In genomic region chr15:41334293-41335120, GRCh38 we compare ENCODE assay signal across 10 cellular contexts. TPM values are rescaled to one million over a fixed set of nuclear protein-coding genes. Genes with fewer than 3 reads are reported as not detected.
DNase-seq lines count a peak whose midpoint lies in the region; ATAC-seq and TF ChIP-seq lines count a peak whose summit lies in the region.
"Had no signal": no experiment of that assay in that cellular context is flagged by ENCODE, and none has a peak within 500 bp of the region (broad histone marks: within the 10 kb centered on the region; RNA-seq: fewer than 3 reads in every experiment).

No MANE protein-coding gene starts in this region.

- H3K27ac Mint-ChIP-seq in activated CD4-positive, alpha-beta T cell treated with anti-CD3 and anti-CD28 coated beads, Interleukin-2, amount 10 ng/mL, durations not matched to agents 24 days and 14 days = peak overlapping the region; percentile 98
- peak overlapping the region; percentile 89 for H3K27ac Mint-ChIP-seq in stimulated activated memory B cell treated with anti-CD40 and anti-IgM and Interleukin-4, amounts not matched to agents 10 μg/mL and 1 μg/mL and 100 μg/mL, for 72 hours

- peak overlapping the region; percentile 95 for H3K4me3 Mint-ChIP-seq in activated CD4-positive, alpha-beta T cell treated with anti-CD3 and anti-CD28 coated beads, Interleukin-2, amount 10 ng/mL, durations not matched to agents 24 days and 14 days
- H3K4me3 Mint-ChIP-seq in stimulated activated memory B cell treated with anti-CD40 and anti-IgM and Interleukin-4, amounts not matched to agents 10 μg/mL and 1 μg/mL and 100 μg/mL, for 72 hours = peak overlapping the region; percentile 89

- H3K27me3 ChIP-seq in PC-9 (ENCODE audit: insufficient read depth, low read depth) = no peaks in the 10 kb centered on the region
- no peaks in the 10 kb centered on the region for H3K27me3 ChIP-seq in effector memory CD4-positive, alpha-beta T cell (replicated peaks; ENCODE audit: control insufficient read depth, insufficient read depth, low read length, poor library complexity, severe bottlenecking)

- intact Hi-C loops in activated CD4-positive, alpha-beta T cell treated with anti-CD3 and anti-CD28 coated beads, Interleukin-2, amount 10 ng/mL, durations not matched to agents 24 days and 14 days (cut with micrococcal nuclease) = no loop called here
- intact Hi-C loops in PC-9 (cut with micrococcal nuclease; ENCODE audit: unreplicated experiment) = loop anchor here (5.0 kb wide), 1 partner anchor 52 kb away; no protein-coding TSS in a partner anchor

- BruUV-seq in PC-9 (replicated peaks; lab: Mats Ljungman, UMichigan) = no TSS peak

- peaks cover 27% of the 10 kb centered on the region for H3K36me3 Mint-ChIP-seq in activated CD4-positive, alpha-beta T cell treated with anti-CD3 and anti-CD28 coated beads, Interleukin-2, amount 10 ng/mL, durations not matched to agents 24 days and 14 days (ENCODE audit: low read depth)
- H3K36me3 Mint-ChIP-seq in stimulated activated memory B cell treated with anti-CD40 and anti-IgM and Interleukin-4, amounts not matched to agents 10 μg/mL and 1 μg/mL and 100 μg/mL, for 72 hours = no peaks in the 10 kb centered on the region

- POLR2A ChIA-PET in PC-9 (lab: Charles Lee; ENCODE audit: unreplicated experiment) = no interaction called here

- no peaks in the 10 kb centered on the region for H3K36me3 ChIP-seq in PC-9 (ENCODE audit: low read depth)
- H3K36me3 ChIP-seq in effector memory CD4-positive, alpha-beta T cell (ENCODE audit: control insufficient read depth, insufficient read depth, low read length) = no peaks in the 10 kb centered on the region

- H4K20me1 ChIP-seq in PC-9 (ENCODE audit: insufficient read depth) = no peaks in the 10 kb centered on the region

- H3K4me2 ChIP-seq in PC-9 = peak overlapping the region; percentile 77

- H3K4me1 ChIP-seq in PC-9 (replicated peaks; ENCODE audit: insufficient read depth) = peaks cover 22% of the 10 kb centered on the region; the same call in 1 of the 2 replicates
- H3K4me1 ChIP-seq in effector memory CD4-positive, alpha-beta T cell (ENCODE audit: control insufficient read depth, insufficient read depth, low read length, poor library complexity, severe bottlenecking) = peaks cover 3% of the 10 kb centered on the region

- peaks cover 5% of the 10 kb centered on the region; the same call in 1 of the 2 replicates for H3F3A ChIP-seq in PC-9 (ENCODE audit: insufficient read depth, low read depth)

- no peaks in the 10 kb centered on the region for H3K9me2 ChIP-seq in PC-9 (ENCODE audit: insufficient read depth)

- peak overlapping the region; percentile 86 for H2AFZ ChIP-seq in PC-9

- no peaks in the 10 kb centered on the region for H3K9me3 ChIP-seq in PC-9 (ENCODE audit: insufficient read depth, low read depth)
- no peaks in the 10 kb centered on the region for H3K9me3 ChIP-seq in effector memory CD4-positive, alpha-beta T cell (ENCODE audit: control insufficient read depth, low read length)

- peaks cover 72% of the 10 kb centered on the region for H3K79me2 ChIP-seq in PC-9 (ENCODE audit: low read depth)

- CTCF ChIA-PET in PC-9 (lab: Charles Lee) = no interaction called here

- in situ Hi-C loops in GM13976 (cut with MboI; ENCODE audit: low sequenced_read_pairs, unreplicated experiment) = no loop called here

- peak; percentile 61 for DNase-seq in activated CD4-positive, alpha-beta T cell treated with anti-CD3 and anti-CD28 coated beads, Interleukin-2, amount 10 ng/mL, durations not matched to agents 24 days and 14 days
- no peak for DNase-seq in activated CD4-positive, alpha-beta T cell treated with anti-CD3 and anti-CD28 coated beads, Interleukin-2, amount 50 U/mL, for 4 hours
- DNase-seq in PC-9 = no peak
- no peak for DNase-seq in effector memory CD4-positive, alpha-beta T cell
- no peak for DNase-seq in NCI-H510A (lab: John Stamatoyannopoulos, UW)
- no peak for DNase-seq in GM13976 (ENCODE audit: low spot score)
- DNase-seq: AML-193, NCI-H2029 treated with DMSO at 0.1 percent for 48 hours had no signal

- H3K4me1 Mint-ChIP-seq in activated CD4-positive, alpha-beta T cell treated with anti-CD3 and anti-CD28 coated beads, Interleukin-2, amount 10 ng/mL, durations not matched to agents 24 days and 14 days = peaks cover 41% of the 10 kb centered on the region
- H3K4me1 Mint-ChIP-seq in stimulated activated memory B cell treated with anti-CD40 and anti-IgM and Interleukin-4, amounts not matched to agents 10 μg/mL and 1 μg/mL and 100 μg/mL, for 72 hours = peaks cover 41% of the 10 kb centered on the region

- H3K27ac ChIP-seq in PC-9 = peak overlapping the region; percentile 58; the same call in 1 of the 2 replicates
- H3K27ac ChIP-seq in effector memory CD4-positive, alpha-beta T cell (ENCODE audit: insufficient read depth, low read length, poor library complexity, severe bottlenecking) = no peak overlapping the region

- TF ChIP-seq CTCF in PC-9 (conservative IDR thresholded peaks at IDR 0.05) (no peak), GM13976 (IDR thresholded peaks at IDR 0.05; ENCODE audit: borderline replicate concordance, control extremely low read depth, extremely low read depth, insufficient read depth, missing control alignments) (no peak)

- ATAC-seq in stimulated activated memory B cell treated with anti-CD40 and anti-IgM and Interleukin-4, amounts not matched to agents 10 μg/mL and 1 μg/mL and 100 μg/mL, for 72 hours = no peak
- ATAC-seq in HG02763 (IDR thresholded peaks at IDR 0.05; ENCODE audit: unreplicated experiment) = no peak

- H3K4me3 ChIP-seq in PC-9 = peak overlapping the region; percentile 85
- peak overlapping the region; percentile 81 for H3K4me3 ChIP-seq in effector memory CD4-positive, alpha-beta T cell (ENCODE audit: insufficient read depth, low read depth, low read length, poor library complexity, severe bottlenecking)

- no peaks in the 10 kb centered on the region for H3K9me3 Mint-ChIP-seq in activated CD4-positive, alpha-beta T cell treated with anti-CD3 and anti-CD28 coated beads, Interleukin-2, amount 10 ng/mL, durations not matched to agents 24 days and 14 days
- no peaks in the 10 kb centered on the region for H3K9me3 Mint-ChIP-seq in stimulated activated memory B cell treated with anti-CD40 and anti-IgM and Interleukin-4, amounts not matched to agents 10 μg/mL and 1 μg/mL and 100 μg/mL, for 72 hours

- H3K27me3 Mint-ChIP-seq in activated CD4-positive, alpha-beta T cell treated with anti-CD3 and anti-CD28 coated beads, Interleukin-2, amount 10 ng/mL, durations not matched to agents 24 days and 14 days = no peaks in the 10 kb centered on the region
- no peaks in the 10 kb centered on the region for H3K27me3 Mint-ChIP-seq in stimulated activated memory B cell treated with anti-CD40 and anti-IgM and Interleukin-4, amounts not matched to agents 10 μg/mL and 1 μg/mL and 100 μg/mL, for 72 hours

RNA-seq across cellular contexts. Expression of gene NUSAP1, which starts 1.8 kb away (rescaled TPM):
- total RNA-seq in activated CD4-positive, alpha-beta T cell treated with anti-CD3 and anti-CD28 coated beads, Interleukin-2, amount 10 ng/mL, durations not matched to agents 24 days and 14 days = 115 and 116 TPM in 2 replicates
- total RNA-seq in PC-9 (2021) = 185 and 190 TPM in 2 replicates

RNA-seq across cellular contexts. Expression of gene OIP5, which starts 2.1 kb away (rescaled TPM):
- 15.8 and 21.0 TPM in 2 replicates for total RNA-seq in activated CD4-positive, alpha-beta T cell treated with anti-CD3 and anti-CD28 coated beads, Interleukin-2, amount 10 ng/mL, durations not matched to agents 24 days and 14 days
- total RNA-seq in PC-9 (2021) = 23.9 and 25.4 TPM in 2 replicates
